10 cellular contexts compared by ENCODE assay signal in the genomic region with DNA sequence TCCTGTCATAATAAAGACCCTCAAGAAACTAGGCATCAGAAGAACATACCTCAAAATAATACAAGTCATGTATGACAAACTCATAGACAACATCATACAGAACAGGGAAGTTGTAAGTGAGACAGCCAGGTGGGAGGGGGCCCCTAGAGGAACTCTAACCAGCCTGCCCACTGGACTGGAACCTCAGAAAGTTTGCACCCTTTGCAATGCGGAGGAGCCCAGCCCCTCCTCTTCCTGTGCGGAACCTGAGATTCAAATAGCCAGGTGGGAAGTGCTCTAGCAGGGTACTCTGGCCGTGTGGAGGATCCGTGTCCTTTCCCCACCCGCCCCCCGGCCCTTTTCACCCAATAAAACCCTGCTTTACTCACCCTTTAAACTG.
DNase-seq lines count a peak whose midpoint lies in the region; ATAC-seq lines count a peak whose summit lies in the region.
"Had no signal": no experiment of that assay in that cellular context is flagged by ENCODE, and none has a peak within 500 bp of the region (broad histone marks: within the 10 kb centered on the region; RNA-seq: fewer than 3 reads in every experiment).

No MANE protein-coding gene starts in this region.

- peaks cover 0 to 19% (median 4%) of the 10 kb centered on the region in 11 donors for H3K9me3 Mint-ChIP-seq in naive thymus-derived CD4-positive, alpha-beta T cell

- H3K36me3 ChIP-seq in naive thymus-derived CD4-positive, alpha-beta T cell (ENCODE audit: control insufficient read depth in 2 of 3, insufficient read depth in 3 of 3, low read length in 3 of 3) = no peaks in the 10 kb centered on the region

- no peak for DNase-seq in naive thymus-derived CD4-positive, alpha-beta T cell
- DNase-seq in T1000 (lab: John Stamatoyannopoulos, UW) (no peak), OCI-M2 (lab: John Stamatoyannopoulos, UW; ENCODE audit: unreplicated experiment) (no peak), NCI-H1092 (lab: John Stamatoyannopoulos, UW) (no peak)
- no peak for DNase-seq in effector CD8-positive, alpha-beta T cell (lab: John Stamatoyannopoulos, UW)
- DNase-seq: hypothalamus, MM.1S had no signal

- no peaks in the 10 kb centered on the region for H3K27me3 ChIP-seq in naive thymus-derived CD4-positive, alpha-beta T cell (ENCODE audit: control insufficient read depth in 2 of 2, insufficient read depth in 2 of 2, low read length in 2 of 2)

- no peaks in the 10 kb centered on the region for H3K27me3 Mint-ChIP-seq in naive thymus-derived CD4-positive, alpha-beta T cell

- intact Hi-C loops in naive thymus-derived CD4-positive, alpha-beta T cell (cut with micrococcal nuclease) = no loop called here

- POLR2A ChIA-PET in naive thymus-derived CD4-positive, alpha-beta T cell (lab: Charles Lee) = no interaction called here

- ATAC-seq in GM18868 (IDR thresholded peaks at IDR 0.05; ENCODE audit: unreplicated experiment) (peak; percentile 95), GM21717 (IDR thresholded peaks at IDR 0.05; ENCODE audit: unreplicated experiment) (peak; percentile 97), HG03354 (IDR thresholded peaks at IDR 0.05; ENCODE audit: poor library complexity, severe bottlenecking, unreplicated experiment) (peak; percentile 97)
- ATAC-seq in naive thymus-derived CD4-positive, alpha-beta T cell = peak; percentile 57

- peaks cover 0 to 17% (median 0%) of the 10 kb centered on the region in 7 donors for H3K4me1 Mint-ChIP-seq in naive thymus-derived CD4-positive, alpha-beta T cell

- H3K4me1 ChIP-seq in naive thymus-derived CD4-positive, alpha-beta T cell (ENCODE audit: control insufficient read depth in 2 of 2, insufficient read depth in 2 of 2, low read length in 2 of 2) = no peaks in the 10 kb centered on the region

- no peak overlapping the region for H3K27ac ChIP-seq in naive thymus-derived CD4-positive, alpha-beta T cell (ENCODE audit: low read depth, low read length)

- H3K27ac Mint-ChIP-seq in naive thymus-derived CD4-positive, alpha-beta T cell = no peak overlapping the region

- H3K4me3 Mint-ChIP-seq in naive thymus-derived CD4-positive, alpha-beta T cell = no peak overlapping the region

- CTCF ChIA-PET in naive thymus-derived CD4-positive, alpha-beta T cell (lab: Charles Lee) = no interaction called here

- no peak overlapping the region for H3K4me3 ChIP-seq in naive thymus-derived CD4-positive, alpha-beta T cell (ENCODE audit: low read length)

- peaks cover 0 to 32% (median 4%) of the 10 kb centered on the region in 5 donors for H3K36me3 Mint-ChIP-seq in naive thymus-derived CD4-positive, alpha-beta T cell

- no peaks in the 10 kb centered on the region for H3K9me3 ChIP-seq in naive thymus-derived CD4-positive, alpha-beta T cell (ENCODE audit: control insufficient read depth in 2 of 3, low read length in 3 of 3)
